Comparison of ENCODE assay signal across 24 cellular contexts in the genomic region with DNA sequence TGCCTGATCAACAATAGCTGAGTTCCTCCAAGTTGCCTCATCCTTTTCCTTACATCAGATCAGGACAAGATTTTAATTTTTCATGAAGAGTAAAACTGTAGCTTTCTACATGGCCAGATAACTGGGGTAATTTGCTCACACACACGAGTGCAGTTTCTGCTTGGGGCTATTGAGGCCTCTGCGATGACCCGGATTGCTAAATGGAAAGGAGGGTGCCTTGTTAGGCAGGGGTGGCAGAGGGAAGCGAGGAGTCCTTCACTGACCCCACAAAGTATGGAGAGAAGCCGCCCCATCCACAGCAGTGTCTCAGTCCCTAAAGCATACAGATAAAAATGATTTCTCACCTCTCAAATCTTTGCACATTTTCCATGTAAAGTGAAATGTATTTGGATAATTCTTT.
DNase-seq lines count a peak whose midpoint lies in the region; ATAC-seq and TF ChIP-seq lines count a peak whose summit lies in the region.
"Had no signal": no experiment of that assay in that cellular context is flagged by ENCODE, and none has a peak within 500 bp of the region (broad histone marks: within the 10 kb centered on the region; RNA-seq: fewer than 3 reads in every experiment).

No MANE protein-coding gene starts in this region.

- H3K4me1 Mint-ChIP-seq in T-helper 17 cell: peaks cover 17% of the 10 kb centered on the region
- H3K4me1 Mint-ChIP-seq in activated T-cell treated with anti-CD3 and anti-CD28 coated beads, Interleukin-2, amount 50 U/mL, for 4 hours (ENCODE audit: low read depth): no peaks in the 10 kb centered on the region
- H3K4me1 Mint-ChIP-seq: CD4-positive, CD25-positive, alpha-beta regulatory T cell had no signal

- H3K4me3 ChIP-seq in coronary artery: no peak overlapping the region
- H3K4me3 ChIP-seq: BLaER1, GM12878 had no signal

- no peaks in the 10 kb centered on the region for H3K36me3 Mint-ChIP-seq in T-helper 17 cell (ENCODE audit: low read depth)
- H3K36me3 Mint-ChIP-seq in activated T-cell treated with anti-CD3 and anti-CD28 coated beads, Interleukin-2, amount 50 U/mL, for 4 hours (ENCODE audit: insufficient read depth): no peaks in the 10 kb centered on the region
- H3K36me3 Mint-ChIP-seq: CD14-positive monocyte; CD4-positive, alpha-beta memory T cell; CD4-positive, CD25-positive, alpha-beta regulatory T cell; CD8-positive, alpha-beta memory T cell had no signal

- no peaks in the 10 kb centered on the region for H3K9me3 ChIP-seq in T-helper 17 cell (ENCODE audit: control insufficient read depth, low read length, poor library complexity, severe bottlenecking)
- H3K9me3 ChIP-seq: BE2C had no signal

- TF ChIP-seq CTCF in coronary artery (IDR thresholded peaks at IDR 0.05): no peak

- no peak overlapping the region for H3K27ac ChIP-seq in coronary artery
- H3K27ac ChIP-seq: BLaER1 had no signal

- H3K27ac Mint-ChIP-seq in T-helper 17 cell: peak overlapping the region; percentile 3
- H3K27ac Mint-ChIP-seq: CD4-positive, alpha-beta memory T cell; CD4-positive, CD25-positive, alpha-beta regulatory T cell; CD8-positive, alpha-beta memory T cell had no signal

- ATAC-seq in T-helper 17 cell: no peak
- no peak for ATAC-seq in activated T-cell treated with anti-CD3 and anti-CD28 coated beads, Interleukin-2, amount 50 U/mL, for 4 hours
- ATAC-seq: GM12878 had no signal

- DNase-seq in T-helper 17 cell: no peak
- peak; percentile 52 for DNase-seq in coronary artery (ENCODE audit: low spot score)
- peak; percentile 72 for DNase-seq in retina
- no peak for DNase-seq in HUDEP-2 (lab: John Stamatoyannopoulos, UW; ENCODE audit: unreplicated experiment in 76 of 76)
- DNase-seq in SIG-M5 (lab: John Stamatoyannopoulos, UW): no peak
- DNase-seq in activated T-cell treated with anti-CD3 and anti-CD28 coated beads, Interleukin-2, amount 50 U/mL, for 4 hours: no peak
- DNase-seq: 8988T; ACHN; BE2C; C1 segment of cervical spinal cord; CD4-positive, alpha-beta memory T cell; CD4-positive, CD25-positive, alpha-beta regulatory T cell; CD8-positive, alpha-beta memory T cell; COR-L47; DMS 273 treated with DMSO at 0.1 percent for 48 hours; DMS153; DMS53; DMS79; DND-41; EL; GDM1 had no signal

- peaks cover 9% of the 10 kb centered on the region for H3K27me3 Mint-ChIP-seq in T-helper 17 cell
- H3K27me3 Mint-ChIP-seq in activated T-cell treated with anti-CD3 and anti-CD28 coated beads, Interleukin-2, amount 50 U/mL, for 4 hours (ENCODE audit: low read depth): peaks cover 3% of the 10 kb centered on the region

- no peak overlapping the region for H3K4me3 Mint-ChIP-seq in T-helper 17 cell
- H3K4me3 Mint-ChIP-seq in activated T-cell treated with anti-CD3 and anti-CD28 coated beads, Interleukin-2, amount 50 U/mL, for 4 hours: no peak overlapping the region
- H3K4me3 Mint-ChIP-seq: CD4-positive, alpha-beta memory T cell; CD4-positive, CD25-positive, alpha-beta regulatory T cell; CD8-positive, alpha-beta memory T cell had no signal

- peaks cover 3% of the 10 kb centered on the region for H3K9me3 Mint-ChIP-seq in activated T-cell treated with anti-CD3 and anti-CD28 coated beads, Interleukin-2, amount 50 U/mL, for 4 hours
- H3K9me3 Mint-ChIP-seq: CD4-positive, alpha-beta memory T cell; CD4-positive, CD25-positive, alpha-beta regulatory T cell; CD8-positive, alpha-beta memory T cell had no signal

Comparison
In these comparisons a context has a peak if more than half of its experiments do, and no peak if none do; other contexts are left out.
1. DNase-seq: peak in coronary artery (single experiment) and retina (single experiment); none in T-helper 17 cell (0 of 3), HUDEP-2 (0 of 76), SIG-M5 (single experiment) and activated T-cell treated with anti-CD3 and anti-CD28 coated beads, Interleukin-2, amount 50 U/mL, for 4 hours (single experiment).